25 cellular contexts compared by ENCODE assay signal in the genomic region with DNA sequence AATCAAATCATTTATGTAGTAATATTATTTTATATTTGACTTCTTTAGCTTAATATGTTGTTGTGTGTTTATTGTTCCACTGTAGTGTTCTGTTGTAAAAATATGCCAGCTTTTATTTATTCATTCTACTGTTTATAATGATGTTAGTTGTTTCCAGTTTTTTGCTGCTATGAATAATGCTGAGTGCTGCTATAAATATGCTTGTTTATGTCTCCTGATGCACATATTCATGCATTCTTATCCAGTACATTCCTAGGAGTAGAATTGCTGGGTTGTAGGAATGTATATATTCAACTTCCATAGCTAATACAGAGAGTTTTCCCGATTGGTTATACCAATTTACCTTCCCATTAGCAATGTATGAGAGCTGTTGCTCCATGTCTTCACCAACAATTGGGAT. TPM values are rescaled to one million over a fixed set of nuclear protein-coding genes. Genes with fewer than 3 reads are reported as not detected.
DNase-seq lines count a peak whose midpoint lies in the region; ATAC-seq, FAIRE-seq and TF ChIP-seq lines count a peak whose summit lies in the region.
"Had no signal": no experiment of that assay in that cellular context is flagged by ENCODE, and none has a peak within 500 bp of the region (broad histone marks: within the 10 kb centered on the region; RNA-seq: fewer than 3 reads in every experiment).

No MANE protein-coding gene starts in this region.

- TF ChIP-seq RAD21 in A549 (conservative IDR thresholded peaks at IDR 0.05 in 1 of 2, IDR thresholded peaks at IDR 0.05 in 1 of 2): no peak

- TF ChIP-seq POLR2A in A549 (IDR thresholded peaks at IDR 0.05; ENCODE audit: low read length) (no peak), testis (IDR thresholded peaks at IDR 0.05) (no peak)

- H3K9me3 ChIP-seq in A549: no peaks in the 10 kb centered on the region
- H3K9me3 ChIP-seq in testis: no peaks in the 10 kb centered on the region
- H3K9me3 ChIP-seq: BLaER1 treated with 17β-estradiol and CSF1 and Interleukin-3, amounts not matched to agents 10 nM and 100 nM; Caco-2 had no signal

- no peak for FAIRE-seq in A549 (lab: Jason Lieb, UNC)
- FAIRE-seq: A204.1, D721Med, GM12878, GM12892, GM18507 had no signal

- no peak overlapping the region for H3K4me2 ChIP-seq in A549
- H3K4me2 ChIP-seq: BLaER1 treated with 17β-estradiol and CSF1 and Interleukin-3, amounts not matched to agents 10 nM and 100 nM had no signal

- H3K27ac ChIP-seq in A549: no peak overlapping the region
- peak overlapping the region; percentile 80 for H3K27ac ChIP-seq in VCaP
- no peak overlapping the region for H3K27ac ChIP-seq in testis
- H3K27ac ChIP-seq: BLaER1 treated with 17β-estradiol and CSF1 and Interleukin-3, amounts not matched to agents 10 nM and 100 nM; C4-2B had no signal

- H3K27me3 ChIP-seq in testis: no peaks in the 10 kb centered on the region
- H3K27me3 ChIP-seq: BLaER1 treated with 17β-estradiol and CSF1 and Interleukin-3, amounts not matched to agents 10 nM and 100 nM had no signal

- no peaks in the 10 kb centered on the region for H3K4me1 ChIP-seq in A549
- H3K4me1 ChIP-seq in testis: no peaks in the 10 kb centered on the region
- H3K4me1 ChIP-seq: BLaER1 treated with 17β-estradiol and CSF1 and Interleukin-3, amounts not matched to agents 10 nM and 100 nM had no signal

- H3K4me3 ChIP-seq in A549 (no peak overlapping the region), testis (no peak overlapping the region)
- H3K4me3 ChIP-seq: BLaER1 treated with 17β-estradiol and CSF1 and Interleukin-3, amounts not matched to agents 10 nM and 100 nM; GM12878 had no signal

- TF ChIP-seq EP300 in A549 (IDR thresholded peaks at IDR 0.05): no peak

- intact Hi-C loops in testis (cut with DNase I; ENCODE audit: low total_unique reads): no loop called here

- TF ChIP-seq CTCF in A549 (IDR thresholded peaks at IDR 0.05) (no peak), VCaP (conservative IDR thresholded peaks at IDR 0.05) (no peak), testis (IDR thresholded peaks at IDR 0.05) (no peak)

- no peak for ATAC-seq in A549
- ATAC-seq: CD8-positive, alpha-beta T cell; GM12878 had no signal

- WGBS in A549 (ENCODE audit: missing lambda C conversion rate): 14% methylated on average over 1 of the region's 1 CpG
- WGBS in testis, 2 donors: 94 to 100% methylated on average over 1 of the region's 1 CpG

- POLR2A ChIA-PET in A549 (lab: Yijun Ruan, JAX): no interaction called here

- CTCF ChIA-PET in A549 (lab: Yijun Ruan, JAX): interaction anchor here (0.6 kb wide), 1 partner anchor 11 kb away, joined by 4 read pairs; no protein-coding TSS in a partner anchor

- H3K36me3 ChIP-seq in testis (ENCODE audit: low read depth, missing control alignments): no peaks in the 10 kb centered on the region
- H3K36me3 ChIP-seq: BLaER1 treated with 17β-estradiol and CSF1 and Interleukin-3, amounts not matched to agents 10 nM and 100 nM had no signal

- DNase-seq in A549 (ENCODE audit: low read depth in 1 of 2, low spot score in 1 of 2) (no peak), HCEC 1CT (peak; percentile 35), foreskin melanocyte (peak; percentile 29), NCI-H2171 (lab: John Stamatoyannopoulos, UW) (no peak), SKM-1 treated with dmso at 0.1 percent for 144 hours (lab: John Stamatoyannopoulos, UW; ENCODE audit: unreplicated experiment) (no peak), NCI-H2196 treated with DMSO at 0.1 percent for 48 hours (lab: John Stamatoyannopoulos, UW; ENCODE audit: unreplicated experiment) (no peak), testis (no peak)
- DNase-seq: 8988T; AML-193; Caco-2; Calu3; CD4-positive, alpha-beta T cell; CD8-positive, alpha-beta T cell; DMS79; DND-41; EL; GDM1 had no signal

TF ChIP-seq in A549, 52 proteins besides CTCF, POLR2A, EP300 and RAD21:
- TF ChIP-seq NR3C1 (IDR thresholded peaks at IDR 0.05) (no peak), ZSCAN20 (CRISPR knock-in tag; IDR thresholded peaks at IDR 0.05) (no peak), MAFK (IDR thresholded peaks at IDR 0.05; ENCODE audit: partially characterized antibody) (peak; percentile 32), ZFP36 (IDR thresholded peaks at IDR 0.05; ENCODE audit: borderline replicate concordance, partially characterized antibody) (no peak), RFX5 (IDR thresholded peaks at IDR 0.05) (no peak)

RNA-seq across cellular contexts. Expression of a gene that starts 33.5 kb away (rescaled TPM):
- 6.2 and 7.0 TPM in 2 replicates for polyA plus RNA-seq in A549 (2011; rRNA removed)
- polyA plus RNA-seq in A549 (2012; cell fraction: cytosol; rRNA removed): 1.6 and 2.0 TPM in 2 replicates
- 1.4 and 1.6 TPM in 2 replicates for polyA plus RNA-seq in A549 (2012; cell fraction: nucleus; rRNA removed)
- 3.9 to 4.7 TPM (median 4.2 TPM) in 3 replicates for polyA plus RNA-seq in A549 (2017; fragmentation: RNase III; extraction: RNeasy Plus Mini Kit Qiagen cat#74134 plus additional on column Dnase treatment)
- polyA minus RNA-seq in A549 (2011; rRNA and poly(A)+ RNA removed): 5.8 and 10.3 TPM in 2 replicates
- 10 to 100 TPM; 12.3 to 13.1 TPM for total RNA-seq in testis
- polyA plus RNA-seq in testis (ENCODE audit: insufficient read depth, low read depth, low replicate concordance): 11.4 TPM

RNA-seq across cellular contexts. Expression of a gene that starts 51.8 kb away (rescaled TPM):
- 41.1 and 42.3 TPM in 2 replicates for polyA plus RNA-seq in A549 (2011; rRNA removed)
- polyA plus RNA-seq in A549 (2012; cell fraction: cytosol; rRNA removed): 15.7 and 17.1 TPM in 2 replicates
- polyA plus RNA-seq in A549 (2012; cell fraction: nucleus; rRNA removed): 33.1 and 54.1 TPM in 2 replicates
- polyA plus RNA-seq in A549 (2017; fragmentation: RNase III; extraction: RNeasy Plus Mini Kit Qiagen cat#74134 plus additional on column Dnase treatment): 24.7 to 28.7 TPM (median 25.2 TPM) in 3 replicates
- polyA minus RNA-seq in A549 (2011; rRNA and poly(A)+ RNA removed): 32.9 and 37.8 TPM in 2 replicates
- 10 to 100 TPM; 80.5 to 100.0 TPM for total RNA-seq in testis
- 36.1 TPM for polyA plus RNA-seq in testis (ENCODE audit: insufficient read depth, low read depth, low replicate concordance)

Comparison
In these comparisons a context has a peak if more than half of its experiments do, and no peak if none do; other contexts are left out.
1. DNase-seq: peak in HCEC 1CT (single experiment) and foreskin melanocyte (single experiment); none in A549 (0 of 2), NCI-H2171 (single experiment), SKM-1 treated with dmso at 0.1 percent for 144 hours (single experiment), NCI-H2196 treated with DMSO at 0.1 percent for 48 hours (single experiment) and testis (single experiment).